ENCODE assay signal across 21 cellular contexts in the genomic region with DNA sequence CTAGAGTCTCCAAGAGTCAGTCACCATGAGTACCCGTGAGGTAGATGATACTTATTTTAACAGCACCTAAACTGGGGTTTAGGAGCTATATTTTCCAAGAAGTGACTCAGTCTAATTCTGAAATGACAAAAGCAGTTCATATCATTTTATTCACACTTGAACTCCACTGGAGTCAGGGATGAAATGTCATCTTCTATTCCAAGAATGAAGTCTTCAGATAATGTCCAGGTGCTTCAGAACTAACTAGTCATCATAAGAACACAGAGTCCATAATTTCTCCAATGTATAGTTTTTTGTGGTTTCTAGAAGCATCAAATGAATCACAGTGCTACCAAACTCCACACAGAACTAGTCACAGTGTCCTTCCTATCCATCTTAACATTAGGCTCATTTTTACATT. TPM values are rescaled to one million over a fixed set of nuclear protein-coding genes. Genes with fewer than 3 reads are reported as not detected.
A peak's percentile ranks its signal among the peaks of the same experiment; 100 is the strongest.
DNase-seq lines count a peak whose midpoint lies in the region; ATAC-seq, FAIRE-seq and TF ChIP-seq lines count a peak whose summit lies in the region.
"Had no signal": no experiment of that assay in that cellular context is flagged by ENCODE, and none has a peak within 500 bp of the region (broad histone marks: within the 10 kb centered on the region; RNA-seq: fewer than 3 reads in every experiment).

No MANE protein-coding gene starts in this region.

- 86 to 100% methylated on average over 1 of the region's 1 CpG for WGBS in endodermal cell (ENCODE audit: insufficient coverage in 1 of 2, insufficient read length in 1 of 2), 2 experiments

- H3K4me1 ChIP-seq in endodermal cell (ENCODE audit: control insufficient read depth, insufficient read depth, low read length): no peaks in the 10 kb centered on the region
- no peaks in the 10 kb centered on the region for H3K4me1 ChIP-seq in mucosa of descending colon (ENCODE audit: low read depth)

- intact Hi-C loops in activated CD4-positive, alpha-beta T cell treated with anti-CD3 and anti-CD28 coated beads for 36 hours (cut with DNase I, micrococcal nuclease): no loop called here
- intact Hi-C loops in mucosa of descending colon (cut with DNase I, micrococcal nuclease): no loop called here

- POLR2A ChIA-PET in activated CD4-positive, alpha-beta T cell treated with anti-CD3 and anti-CD28 coated beads for 36 hours (lab: Charles Lee): no interaction called here

- H3K9me3 ChIP-seq in endodermal cell (ENCODE audit: control insufficient read depth, low read length) (peaks cover 25% of the 10 kb centered on the region), mucosa of descending colon (no peaks in the 10 kb centered on the region)

- H3K9ac ChIP-seq in endodermal cell (ENCODE audit: extremely low read depth, low read length, poor library complexity, severe bottlenecking): no peak overlapping the region

- no peak overlapping the region for H3K27ac Mint-ChIP-seq in activated CD4-positive, alpha-beta T cell treated with anti-CD3 and anti-CD28 coated beads for 36 hours
- H3K27ac Mint-ChIP-seq in endodermal cell: peak overlapping the region; percentile 58
- no peak overlapping the region for H3K27ac Mint-ChIP-seq in progenitor cell of endocrine pancreas
- H3K27ac Mint-ChIP-seq: CD14-positive monocyte had no signal

- TF ChIP-seq CTCF in D721Med (IDR thresholded peaks at IDR 0.05; ENCODE audit: insufficient read depth, missing control alignments): no peak
- no peak for TF ChIP-seq CTCF in endodermal cell (conservative IDR thresholded peaks at IDR 0.05)
- TF ChIP-seq CTCF in progenitor cell of endocrine pancreas (IDR thresholded peaks at IDR 0.05; ENCODE audit: unreplicated experiment): no peak
- TF ChIP-seq CTCF in mucosa of descending colon (IDR thresholded peaks at IDR 0.05): no peak

- FAIRE-seq in D721Med (lab: Jason Lieb, UNC): peak; percentile 29
- FAIRE-seq: G401.6, HTR-8/SVneo had no signal

- CTCF ChIA-PET in activated CD4-positive, alpha-beta T cell treated with anti-CD3 and anti-CD28 coated beads for 36 hours (lab: Charles Lee): no interaction called here

- no peak overlapping the region for H3K4me3 ChIP-seq in endodermal cell (ENCODE audit: low read length)
- no peak overlapping the region for H3K4me3 ChIP-seq in mucosa of descending colon

- no peak for DNase-seq in activated CD4-positive, alpha-beta T cell treated with anti-CD3 and anti-CD28 coated beads for 36 hours
- no peak for DNase-seq in activated CD4-positive, alpha-beta T cell treated with anti-CD3 and anti-CD28 coated beads, Interleukin-2, amount 50 U/mL, for 1 hour
- DNase-seq in D721Med (ENCODE audit: insufficient read length, low spot score) (no peak), endodermal cell (no peak), progenitor cell of endocrine pancreas (ENCODE audit: low spot score, unreplicated experiment) (no peak), mucosa of descending colon (no peak), DMS79 treated with DMSO at 0.1 percent for 48 hours (lab: John Stamatoyannopoulos, UW) (no peak)
- DNase-seq: 8988T, DND-41, GOT3, Karpas-422, NCI-H1436, NCI-H1930, NCI-H226, NCI-H524, SHP77 had no signal

- no peak overlapping the region for H3K27ac ChIP-seq in endodermal cell (ENCODE audit: low read depth, low read length)

- no peaks in the 10 kb centered on the region for H3K27me3 ChIP-seq in endodermal cell (ENCODE audit: control insufficient read depth, insufficient read depth, low read length, poor library complexity, severe bottlenecking)

- peaks cover 9% of the 10 kb centered on the region for H3K36me3 ChIP-seq in endodermal cell (ENCODE audit: control insufficient read depth, insufficient read depth, low read length)
- H3K36me3 ChIP-seq in mucosa of descending colon (ENCODE audit: low read depth): no peaks in the 10 kb centered on the region

- peaks cover 23% of the 10 kb centered on the region for H3K36me3 Mint-ChIP-seq in activated CD4-positive, alpha-beta T cell treated with anti-CD3 and anti-CD28 coated beads for 36 hours (ENCODE audit: low read depth)
- H3K36me3 Mint-ChIP-seq in endodermal cell (ENCODE audit: low read depth) (peaks cover 55% of the 10 kb centered on the region), progenitor cell of endocrine pancreas (ENCODE audit: insufficient read depth) (peaks cover 45% of the 10 kb centered on the region)

- no peaks in the 10 kb centered on the region for H3K27me3 Mint-ChIP-seq in activated CD4-positive, alpha-beta T cell treated with anti-CD3 and anti-CD28 coated beads for 36 hours
- H3K27me3 Mint-ChIP-seq in endodermal cell (ENCODE audit: insufficient read depth) (no peaks in the 10 kb centered on the region), progenitor cell of endocrine pancreas (no peaks in the 10 kb centered on the region)
- H3K27me3 Mint-ChIP-seq: IgD-negative memory B cell had no signal

- no peak overlapping the region for H3K4me3 Mint-ChIP-seq in activated CD4-positive, alpha-beta T cell treated with anti-CD3 and anti-CD28 coated beads for 36 hours
- H3K4me3 Mint-ChIP-seq in endodermal cell (no peak overlapping the region), progenitor cell of endocrine pancreas (ENCODE audit: low read depth) (no peak overlapping the region)
- H3K4me3 Mint-ChIP-seq: CD14-positive monocyte, IgD-negative memory B cell had no signal

- ATAC-seq in activated CD4-positive, alpha-beta T cell treated with anti-CD3 and anti-CD28 coated beads for 36 hours: peak; percentile 81
- ATAC-seq in HG03039 (IDR thresholded peaks at IDR 0.05; ENCODE audit: unreplicated experiment) (peak; percentile 59), mucosa of descending colon (no peak)

- no peaks in the 10 kb centered on the region for H3K9me3 Mint-ChIP-seq in activated CD4-positive, alpha-beta T cell treated with anti-CD3 and anti-CD28 coated beads for 36 hours (ENCODE audit: low read depth)
- H3K9me3 Mint-ChIP-seq in endodermal cell: peaks cover 27% of the 10 kb centered on the region
- peaks cover 34% of the 10 kb centered on the region for H3K9me3 Mint-ChIP-seq in progenitor cell of endocrine pancreas (ENCODE audit: low read depth)
- H3K9me3 Mint-ChIP-seq: IgD-negative memory B cell had no signal

- peaks cover 35% of the 10 kb centered on the region for H3K4me1 Mint-ChIP-seq in activated CD4-positive, alpha-beta T cell treated with anti-CD3 and anti-CD28 coated beads for 36 hours
- H3K4me1 Mint-ChIP-seq in endodermal cell (peaks cover 21% of the 10 kb centered on the region), progenitor cell of endocrine pancreas (ENCODE audit: low read depth) (peaks cover 2% of the 10 kb centered on the region)
- H3K4me1 Mint-ChIP-seq: CD14-positive monocyte had no signal

RNA-seq across cellular contexts. Expression of a gene that starts 13.3 kb away (rescaled TPM):
- 10 to 100 TPM; 67.1 to 68.5 TPM for total RNA-seq in activated CD4-positive, alpha-beta T cell treated with anti-CD3 and anti-CD28 coated beads for 36 hours
- 100 to 1,000 TPM; 100 to 156 TPM for total RNA-seq in endodermal cell
- polyA plus RNA-seq in endodermal cell (2013, experiment 1 of 2): 74.7 TPM
- polyA plus RNA-seq in endodermal cell (2013, experiment 2 of 2): 74.6 TPM
- 150 and 151 TPM in 2 replicates for total RNA-seq in progenitor cell of endocrine pancreas
- 10 to 100 TPM; 58.8 to 64.9 (median 62.6) TPM for total RNA-seq in mucosa of descending colon
